ENCODE assay signal across 10 cellular contexts in the genomic region with DNA sequence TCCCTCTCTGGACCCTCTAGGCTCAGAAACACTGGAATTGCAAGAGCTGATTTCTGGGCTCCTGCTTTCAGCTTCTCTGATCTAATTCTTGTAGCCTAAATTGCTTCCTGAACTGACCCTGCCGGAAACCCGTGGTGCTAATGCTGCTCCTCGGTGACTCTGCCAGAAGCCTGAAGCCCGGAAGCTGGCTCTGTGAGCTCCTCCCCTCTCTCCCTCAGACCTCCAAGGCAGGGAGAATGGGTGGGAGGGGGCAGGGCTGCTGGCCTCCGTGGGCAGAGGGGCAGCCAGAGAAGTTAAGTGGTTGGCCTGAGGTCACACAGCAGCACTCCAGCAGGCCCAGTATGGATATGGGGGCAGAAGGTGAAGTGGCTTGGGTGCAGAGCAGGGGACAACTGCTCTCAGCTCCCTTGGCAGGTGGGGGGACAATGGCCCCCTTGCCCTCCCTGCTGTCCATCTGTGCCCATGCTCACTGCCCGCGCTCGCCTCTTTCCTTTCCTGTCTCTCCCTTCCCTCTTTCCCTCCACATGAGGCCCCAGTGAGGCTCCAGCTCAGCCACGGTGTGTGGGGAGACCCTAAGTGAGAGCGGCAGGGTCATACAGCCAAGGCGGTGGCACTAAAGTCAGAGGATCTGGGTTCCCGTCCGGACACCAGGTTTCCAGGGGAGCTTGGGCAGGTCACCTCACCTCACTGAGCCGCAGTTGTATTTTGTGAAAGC. TPM values are rescaled to one million over a fixed set of nuclear protein-coding genes. Genes with fewer than 3 reads are reported as not detected.
DNase-seq lines count a peak whose midpoint lies in the region; ATAC-seq, FAIRE-seq and TF ChIP-seq lines count a peak whose summit lies in the region.
"Had no signal": no experiment of that assay in that cellular context is flagged by ENCODE, and none has a peak within 500 bp of the region (broad histone marks: within the 10 kb centered on the region; RNA-seq: fewer than 3 reads in every experiment).

No MANE protein-coding gene starts in this region.

- POLR2A ChIA-PET in endothelial cell of umbilical vein (lab: Charles Lee) = interaction anchor here (1.1 to 1.3 kb wide), 2 partner anchors 9 to 16 kb away, joined by 5 to 6 read pairs; partner anchors contain the start of gene CAPN5

- CTCF ChIA-PET in endothelial cell of umbilical vein (lab: Charles Lee) = interaction anchor here (0.8 to 4.6 kb wide), 16 partner anchors 8 to 360 kb away, joined by 3 to 98 read pairs (median 4); partner anchors contain the start of gene CAPN5

- H3K18ac ChIP-seq in trophoblast cell (ENCODE audit: low read length) = no peak overlapping the region

- H4K8ac ChIP-seq in trophoblast cell (ENCODE audit: low read depth, low read length) = no peak overlapping the region

- peak overlapping the region; percentile 59 for H3K9ac ChIP-seq in BLaER1
- no peak overlapping the region for H3K9ac ChIP-seq in endothelial cell of umbilical vein (replicated peaks; ENCODE audit: extremely low read depth, insufficient read depth, low read length)
- H3K9ac ChIP-seq in trophoblast cell (ENCODE audit: low read length) = no peak overlapping the region

- peak overlapping the region; percentile 82 for H3K27ac ChIP-seq in BLaER1
- H3K27ac ChIP-seq in endothelial cell of umbilical vein (ENCODE audit: insufficient read depth, low read depth, low read length) = no peak overlapping the region
- no peak overlapping the region for H3K27ac ChIP-seq in trophoblast cell (ENCODE audit: low read depth, low read length)
- H3K27ac ChIP-seq: neutrophil had no signal

- no peak overlapping the region for H3K4ac ChIP-seq in trophoblast cell (ENCODE audit: low read depth, low read length)

- intact Hi-C loops in endothelial cell of umbilical vein (cut with micrococcal nuclease) = loop anchor here (1.0 kb wide), 2 partner anchors 10 to 17 kb away; partner anchors contain the start of gene CAPN5

- H3K79me1 ChIP-seq in trophoblast cell (ENCODE audit: low read length) = no peaks in the 10 kb centered on the region

- H3K36me3 ChIP-seq in BLaER1 = no peaks in the 10 kb centered on the region
- no peaks in the 10 kb centered on the region for H3K36me3 ChIP-seq in endothelial cell of umbilical vein (ENCODE audit: control insufficient read depth in 2 of 2, extremely low read depth in 1 of 2, insufficient read depth in 2 of 2, low read length in 2 of 2)
- no peaks in the 10 kb centered on the region for H3K36me3 ChIP-seq in trophoblast cell (ENCODE audit: control insufficient read depth in 1 of 2, insufficient read depth in 2 of 2, low read length in 2 of 2)
- H3K36me3 ChIP-seq: neutrophil had no signal

- H3K4me2 ChIP-seq in BLaER1 (peak overlapping the region; percentile 91), endothelial cell of umbilical vein (ENCODE audit: insufficient read depth, low read length) (peak overlapping the region; percentile 32), trophoblast cell (ENCODE audit: low read length) (no peak overlapping the region)

- H3K9me3 ChIP-seq in BLaER1 (no peaks in the 10 kb centered on the region), endothelial cell of umbilical vein (replicated peaks; ENCODE audit: control insufficient read depth, insufficient read depth, low read length) (no peaks in the 10 kb centered on the region), trophoblast cell (ENCODE audit: insufficient read depth, low read depth, low read length) (no peaks in the 10 kb centered on the region)
- H3K9me3 ChIP-seq: neutrophil had no signal

- no peak overlapping the region for H3K14ac ChIP-seq in trophoblast cell (ENCODE audit: low read length)

- H3K79me2 ChIP-seq in endothelial cell of umbilical vein (ENCODE audit: control insufficient read depth, insufficient read depth, low read length) (no peaks in the 10 kb centered on the region), trophoblast cell (ENCODE audit: control insufficient read depth, insufficient read depth, low read length, poor library complexity) (no peaks in the 10 kb centered on the region)

- peak; percentile 96 for FAIRE-seq in endothelial cell of umbilical vein (lab: Jason Lieb, UNC)
- no peak for FAIRE-seq in HTR-8/SVneo (lab: Jason Lieb, UNC)

- no peak overlapping the region for H2AK5ac ChIP-seq in trophoblast cell (ENCODE audit: low read length)

- peak overlapping the region; percentile 50 for H3K4me3 ChIP-seq in BLaER1
- H3K4me3 ChIP-seq in endothelial cell of umbilical vein (replicated peaks in 1 of 3; ENCODE audit: insufficient read depth in 1 of 3, low read depth in 1 of 3, low read length in 3 of 3) = peak overlapping the region in 1 of 3 experiments; percentile 5
- H3K4me3 ChIP-seq in trophoblast cell (ENCODE audit: low read depth, low read length) = no peak overlapping the region

- TF ChIP-seq CTCF in endothelial cell of umbilical vein (IDR thresholded peaks at IDR 0.05; ENCODE audit: extremely low read depth in 1 of 2, insufficient read depth in 1 of 2, low read depth in 1 of 2, low read length in 2 of 2) = no peak

- H4K12ac ChIP-seq in trophoblast cell (ENCODE audit: low read depth, low read length) = no peak overlapping the region

- BruUV-seq in endothelial cell of umbilical vein (replicated peaks; lab: Mats Ljungman, UMichigan) = no TSS peak

- no peak overlapping the region for H2BK120ac ChIP-seq in trophoblast cell (ENCODE audit: insufficient read depth, low read length, poor library complexity)

- H4K91ac ChIP-seq in trophoblast cell (ENCODE audit: low read depth, low read length) = no peak overlapping the region

- WGBS in trophoblast cell (ENCODE audit: extremely low coverage, insufficient coverage, insufficient read length) = no CpG with 5 or more reads among the region's 14 CpGs

- H3K23ac ChIP-seq in trophoblast cell (ENCODE audit: low read length) = no peak overlapping the region

- H3K27me3 ChIP-seq in BLaER1 (no peaks in the 10 kb centered on the region), endothelial cell of umbilical vein (ENCODE audit: control insufficient read depth in 2 of 2, insufficient read depth in 2 of 2, low read length in 2 of 2) (no peaks in the 10 kb centered on the region), trophoblast cell (ENCODE audit: insufficient read depth, low read length) (no peaks in the 10 kb centered on the region)
- H3K27me3 ChIP-seq: neutrophil had no signal

- H2BK12ac ChIP-seq in trophoblast cell (ENCODE audit: low read length) = no peak overlapping the region

- TF ChIP-seq POLR2A in endothelial cell of umbilical vein (IDR thresholded peaks at IDR 0.05; ENCODE audit: low read depth, low read length) = no peak

- peak; percentile 72 to 87 for ATAC-seq in activated CD4-positive, CD25-positive, alpha-beta regulatory T cell treated with anti-CD3 and anti-CD28 coated beads, Interleukin-2, amount 50 U/mL, for 24 hours
- no peak for ATAC-seq in HG02973 (IDR thresholded peaks at IDR 0.05; ENCODE audit: unreplicated experiment)

- H3K9me1 ChIP-seq in endothelial cell of umbilical vein (replicated peaks; ENCODE audit: control insufficient read depth, extremely low read depth, insufficient read depth, low read length) = no peaks in the 10 kb centered on the region

- DNase-seq in endothelial cell of umbilical vein (ENCODE audit: low read depth, low spot score) = peak; percentile 64
- no peak for DNase-seq in trophoblast cell
- DNase-seq in HTR-8/SVneo (ENCODE audit: insufficient read length, low spot score) = no peak
- DNase-seq in COLO668 (lab: John Stamatoyannopoulos, UW; ENCODE audit: unreplicated experiment) = no peak
- DNase-seq in NCI-H82 (lab: John Stamatoyannopoulos, UW) = no peak

- H3K4me1 ChIP-seq in BLaER1 (peaks cover 75% of the 10 kb centered on the region), endothelial cell of umbilical vein (ENCODE audit: control insufficient read depth, extremely low read depth, insufficient read depth, low read length) (peaks cover 14% of the 10 kb centered on the region), trophoblast cell (ENCODE audit: control insufficient read depth in 1 of 2, insufficient read depth in 2 of 2, low read length in 2 of 2) (peaks cover under 1% of the 10 kb centered on the region in 2 experiments)

- dilution Hi-C loops in endothelial cell of umbilical vein (cut with MboI; ENCODE audit: extremely low pct_ligation_motif_present, low sequenced_read_pairs) = no loop called here

- no peaks in the 10 kb centered on the region for H4K20me1 ChIP-seq in BLaER1
- no peaks in the 10 kb centered on the region for H4K20me1 ChIP-seq in endothelial cell of umbilical vein (replicated peaks; ENCODE audit: control insufficient read depth, extremely low read depth, insufficient read depth, low read length)

- peak overlapping the region; percentile 46 for H2AFZ ChIP-seq in endothelial cell of umbilical vein (ENCODE audit: low read depth, low read length)
- peak overlapping the region; percentile 45 for H2AFZ ChIP-seq in trophoblast cell (ENCODE audit: insufficient read depth, low read length, poor library complexity)

- no peak overlapping the region for H2BK5ac ChIP-seq in trophoblast cell (ENCODE audit: low read depth, low read length, poor library complexity)

RNA-seq across cellular contexts. Expression of gene CAPN5, which starts 16.2 kb away (rescaled TPM):
- 14.3 and 15.0 TPM in 2 replicates for total RNA-seq in endothelial cell of umbilical vein
- 16.6 and 17.0 TPM in 2 replicates for polyA plus RNA-seq in endothelial cell of umbilical vein
- 9.6 and 11.1 TPM in 2 replicates for polyA plus RNA-seq in endothelial cell of umbilical vein (2011; cell fraction: cytosol; rRNA removed)
- polyA plus RNA-seq in endothelial cell of umbilical vein (2011; cell fraction: nucleus; rRNA removed) = 36.2 and 38.8 TPM in 2 replicates
- polyA plus RNA-seq in endothelial cell of umbilical vein (2012) = 18.8 and 22.0 TPM in 2 replicates
- polyA minus RNA-seq in endothelial cell of umbilical vein = 10.2 and 11.7 TPM in 2 replicates
- polyA minus RNA-seq in endothelial cell of umbilical vein (2011; cell fraction: cytosol; rRNA and poly(A)+ RNA removed) = not detected
- 9.4 and 11.9 TPM in 2 replicates for polyA minus RNA-seq in endothelial cell of umbilical vein (2011; cell fraction: nucleus; rRNA and poly(A)+ RNA removed)
- 5.7 and 5.9 TPM in 2 replicates for polyA plus RNA-seq in trophoblast cell (2013)

RNA-seq across cellular contexts. Expression of gene OMP, which starts 19.6 kb away (rescaled TPM):
- 0.76 and 0.80 TPM in 2 replicates for total RNA-seq in endothelial cell of umbilical vein
- polyA plus RNA-seq in endothelial cell of umbilical vein = 0.30 TPM in 1 of 2 replicates, not detected in the other
- not detected in 2 replicates for polyA plus RNA-seq in endothelial cell of umbilical vein (2011; cell fraction: cytosol; rRNA removed)
- polyA plus RNA-seq in endothelial cell of umbilical vein (2011; cell fraction: nucleus; rRNA removed) = 0.91 TPM in 1 of 2 replicates, not detected in the other
- polyA plus RNA-seq in endothelial cell of umbilical vein (2012) = not detected in 2 replicates
- polyA minus RNA-seq in endothelial cell of umbilical vein = 1.6 TPM in 1 of 2 replicates, not detected in the other
- not detected for polyA minus RNA-seq in endothelial cell of umbilical vein (2011; cell fraction: cytosol; rRNA and poly(A)+ RNA removed)
- 1.3 and 2.8 TPM in 2 replicates for polyA minus RNA-seq in endothelial cell of umbilical vein (2011; cell fraction: nucleus; rRNA and poly(A)+ RNA removed)
- not detected in 2 replicates for polyA plus RNA-seq in trophoblast cell (2013)
- total RNA-seq: T-helper 1 cell treated with Interleukin-12 subunit alpha and Interleukin-12 subunit beta and Interleukin-4 antibody, amounts not matched to agents 30 ng/mL and 1 ng/mL, for 36 hours had no signal

RNA-seq across cellular contexts. Expression of gene MYO7A, which starts 45.1 kb away (rescaled TPM):
- 1.4 and 3.6 TPM in 2 replicates for total RNA-seq in endothelial cell of umbilical vein
- 1.1 and 1.3 TPM in 2 replicates for polyA plus RNA-seq in endothelial cell of umbilical vein
- 0.94 and 0.96 TPM in 2 replicates for polyA plus RNA-seq in endothelial cell of umbilical vein (2011; cell fraction: cytosol; rRNA removed)
- 3.6 and 4.3 TPM in 2 replicates for polyA plus RNA-seq in endothelial cell of umbilical vein (2011; cell fraction: nucleus; rRNA removed)
- polyA plus RNA-seq in endothelial cell of umbilical vein (2012) = 0.20 and 0.29 TPM in 2 replicates
- polyA minus RNA-seq in endothelial cell of umbilical vein = 1.0 and 1.3 TPM in 2 replicates
- not detected for polyA minus RNA-seq in endothelial cell of umbilical vein (2011; cell fraction: cytosol; rRNA and poly(A)+ RNA removed)
- polyA minus RNA-seq in endothelial cell of umbilical vein (2011; cell fraction: nucleus; rRNA and poly(A)+ RNA removed) = 1.4 and 1.9 TPM in 2 replicates
- polyA plus RNA-seq in trophoblast cell (2013) = 1.7 TPM in 2 replicates

RNA-seq across cellular contexts. Expression of gene B3GNT6, which starts 48.8 kb away (rescaled TPM):
- total RNA-seq in endothelial cell of umbilical vein = not detected in 2 replicates
- polyA plus RNA-seq in endothelial cell of umbilical vein = not detected in 2 replicates
- polyA plus RNA-seq in endothelial cell of umbilical vein (2011; cell fraction: cytosol; rRNA removed) = not detected in 2 replicates
- polyA plus RNA-seq in endothelial cell of umbilical vein (2011; cell fraction: nucleus; rRNA removed) = not detected in 2 replicates
- not detected in 2 replicates for polyA plus RNA-seq in endothelial cell of umbilical vein (2012)
- not detected in 2 replicates for polyA minus RNA-seq in endothelial cell of umbilical vein
- polyA minus RNA-seq in endothelial cell of umbilical vein (2011; cell fraction: cytosol; rRNA and poly(A)+ RNA removed) = not detected
- not detected in 2 replicates for polyA minus RNA-seq in endothelial cell of umbilical vein (2011; cell fraction: nucleus; rRNA and poly(A)+ RNA removed)
- 0.01 TPM in 2 replicates for polyA plus RNA-seq in trophoblast cell (2013)
- total RNA-seq: T-helper 1 cell treated with Interleukin-12 subunit alpha and Interleukin-12 subunit beta and Interleukin-4 antibody, amounts not matched to agents 30 ng/mL and 1 ng/mL, for 36 hours had no signal
